In genomic region chr17:72421128-72422092, GRCh38 we compare ENCODE assay signal across 8 cellular contexts.
DNase-seq lines count a peak whose midpoint lies in the region; ATAC-seq lines count a peak whose summit lies in the region.

No MANE protein-coding gene starts in this region.

- peaks cover 0 to 13% (median 3%) of the 10 kb centered on the region in 11 experiments; a peak in 8 of 22 replicates for H3K36me3 ChIP-seq in BLaER1 treated with 17β-estradiol and CSF1 and Interleukin-3, amounts not matched to agents 10 nM and 100 nM

- H3K27ac ChIP-seq in BLaER1 treated with 17β-estradiol and CSF1 and Interleukin-3, amounts not matched to agents 10 nM and 100 nM = peak overlapping the region in 10 of 11 experiments; percentile 3 to 54 (median 36); a peak in 11 of 22 replicates

- ATAC-seq in GM18909 (IDR thresholded peaks at IDR 0.05; ENCODE audit: poor library complexity, unreplicated experiment) = peak; percentile 40
- ATAC-seq in HG03064 (IDR thresholded peaks at IDR 0.05; ENCODE audit: low read depth, unreplicated experiment) = peak; percentile 50

- H3K4me2 ChIP-seq in BLaER1 treated with 17β-estradiol and CSF1 and Interleukin-3, amounts not matched to agents 10 nM and 100 nM = peak overlapping the region; percentile 65 to 85 (median 76)

- DNase-seq in NOMO-1 (lab: John Stamatoyannopoulos, UW; ENCODE audit: unreplicated experiment in 2 of 2) (peak; percentile 60 to 75), brain pericyte (ENCODE audit: low read depth, low spot score) (peak; percentile 39), myocyte (ENCODE audit: low read depth) (peak; percentile 99), middle frontal gyrus (ENCODE audit: extremely low spot score, low spot score) (no peak), NCI-H187 (lab: John Stamatoyannopoulos, UW) (no peak)

- H4K20me1 ChIP-seq in BLaER1 treated with 17β-estradiol and CSF1 and Interleukin-3, amounts not matched to agents 10 nM and 100 nM = no peaks in the 10 kb centered on the region

- no peak overlapping the region for H3K4me3 ChIP-seq in BLaER1 treated with 17β-estradiol and CSF1 and Interleukin-3, amounts not matched to agents 10 nM and 100 nM

- peaks cover 21 to 25% (median 23%) of the 10 kb centered on the region in 11 experiments for H3K9me3 ChIP-seq in BLaER1 treated with 17β-estradiol and CSF1 and Interleukin-3, amounts not matched to agents 10 nM and 100 nM (replicated peaks in 1 of 11)

- peaks cover 35 to 57% (median 50%) of the 10 kb centered on the region in 10 experiments for H3K4me1 ChIP-seq in BLaER1 treated with 17β-estradiol and CSF1 and Interleukin-3, amounts not matched to agents 10 nM and 100 nM

- H3K9ac ChIP-seq in BLaER1 treated with 17β-estradiol and CSF1 and Interleukin-3, amounts not matched to agents 10 nM and 100 nM = no peak overlapping the region; a peak in 2 of 22 replicates

- H3K27me3 ChIP-seq in BLaER1 treated with 17β-estradiol and CSF1 and Interleukin-3, amounts not matched to agents 10 nM and 100 nM = no peaks in the 10 kb centered on the region

Comparison
In these comparisons a context has a peak if more than half of its experiments do, and no peak if none do; other contexts are left out.
1. DNase-seq: peak in NOMO-1 (2 of 2), brain pericyte (single experiment) and myocyte (single experiment); none in middle frontal gyrus (single experiment) and NCI-H187 (0 of 2).